ENCODE assay signal across 12 cellular contexts in the genomic region with DNA sequence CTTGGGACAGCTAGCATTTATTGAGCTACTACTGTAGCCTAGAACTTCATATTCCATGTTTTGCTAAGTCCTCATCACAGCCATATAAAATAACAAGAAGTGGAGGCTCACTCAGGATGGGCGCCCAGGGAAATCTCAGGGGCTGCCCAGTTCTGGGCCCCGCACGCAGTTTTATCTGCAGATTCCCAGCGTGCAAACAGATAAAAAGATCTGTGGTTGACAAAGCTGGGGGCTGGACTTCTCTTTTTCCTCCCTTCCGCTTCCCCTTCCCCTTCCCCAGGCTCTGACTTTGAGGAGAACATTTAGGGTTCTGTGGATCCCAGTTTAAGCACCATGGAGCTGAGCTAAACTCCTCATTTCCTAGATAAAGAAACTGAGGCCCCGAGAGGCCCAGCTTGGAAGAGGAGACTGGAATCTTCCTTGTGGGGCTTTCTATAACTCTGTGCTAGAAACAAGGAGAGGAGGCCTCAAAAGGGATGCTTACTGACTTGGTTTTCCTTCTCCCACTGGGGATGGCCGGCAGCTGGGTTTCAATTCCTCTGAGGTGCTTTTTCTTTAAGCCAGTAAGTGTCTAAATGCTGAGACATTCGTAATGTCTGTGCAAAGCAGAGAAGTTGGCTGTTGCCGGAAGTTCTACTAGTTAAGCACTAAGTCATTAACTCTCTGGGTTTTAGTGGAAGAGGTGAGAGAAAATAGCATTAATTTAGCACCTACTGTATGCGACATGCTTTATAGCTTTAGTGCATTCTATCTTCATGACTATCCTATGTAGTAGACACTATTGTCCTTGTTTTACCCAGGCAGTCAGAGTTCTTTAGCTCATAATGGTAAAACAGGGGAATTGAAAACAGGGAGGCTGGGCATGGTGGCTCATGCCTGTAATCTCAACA.
DNase-seq lines count a peak whose midpoint lies in the region; ATAC-seq, FAIRE-seq and TF ChIP-seq lines count a peak whose summit lies in the region.
"Had no signal": no experiment of that assay in that cellular context is flagged by ENCODE, and none has a peak within 500 bp of the region (broad histone marks: within the 10 kb centered on the region; RNA-seq: fewer than 3 reads in every experiment).

No MANE protein-coding gene starts in this region.

- no peak overlapping the region for H3K9ac ChIP-seq in kidney (ENCODE audit: low read length in 2 of 2)

- H3K27ac ChIP-seq in DOHH2 (ENCODE audit: low read depth, low read length) (no peak overlapping the region), gastroesophageal sphincter (peak overlapping the region in 3 of 4 donors; percentile 6 to 66 (median 38)), psoas muscle (peak overlapping the region; percentile 60), kidney (ENCODE audit: low read depth in 2 of 2, low read length in 2 of 2) (no peak overlapping the region)
- H3K27ac ChIP-seq: hepatocyte had no signal

- H3K79me2 ChIP-seq in DOHH2 (ENCODE audit: control insufficient read depth, low read length): no peaks in the 10 kb centered on the region
- H3K79me2 ChIP-seq: hepatocyte had no signal

- FAIRE-seq in kidney (lab: Jason Lieb, UNC): no peak

- H3K9me2 ChIP-seq in DOHH2 (replicated peaks; ENCODE audit: control insufficient read depth, low read length): no peaks in the 10 kb centered on the region

- H3K9me3 ChIP-seq in DOHH2 (ENCODE audit: control insufficient read depth, insufficient read depth, low read length): no peaks in the 10 kb centered on the region
- no peaks in the 10 kb centered on the region for H3K9me3 ChIP-seq in gastroesophageal sphincter
- no peaks in the 10 kb centered on the region for H3K9me3 ChIP-seq in psoas muscle
- H3K9me3 ChIP-seq in kidney (ENCODE audit: control insufficient read depth in 1 of 2, low read length in 2 of 2): no peaks in the 10 kb centered on the region

- WGBS in gastroesophageal sphincter (ENCODE audit: low coverage in 1 of 2), 2 donors: 80 to 98% methylated on average over 5 to 8 of the region's 10 CpGs
- 81 to 85% (median 84%) methylated on average over 10 of the region's 10 CpGs for WGBS in psoas muscle, 3 donors

- H3K4me1 ChIP-seq in DOHH2 (ENCODE audit: control insufficient read depth, low read length): peaks cover 12% of the 10 kb centered on the region
- peaks cover 0 to 49% (median 25%) of the 10 kb centered on the region in 3 donors for H3K4me1 ChIP-seq in gastroesophageal sphincter
- H3K4me1 ChIP-seq in psoas muscle: peaks cover 8% of the 10 kb centered on the region
- peaks cover 0 to 7% of the 10 kb centered on the region in 2 donors for H3K4me1 ChIP-seq in kidney (ENCODE audit: control insufficient read depth in 1 of 2, insufficient read depth in 1 of 2, low read depth in 1 of 2, low read length in 2 of 2)

- H3K4me3 ChIP-seq in DOHH2 (ENCODE audit: low read length): no peak overlapping the region
- no peak overlapping the region for H3K4me3 ChIP-seq in gastroesophageal sphincter
- no peak overlapping the region for H3K4me3 ChIP-seq in psoas muscle
- no peak overlapping the region for H3K4me3 ChIP-seq in kidney (ENCODE audit: low read length in 2 of 2)
- H3K4me3 ChIP-seq: hepatocyte had no signal

- intact Hi-C loops in psoas muscle (cut with DNase I): no loop called here
- intact Hi-C loops in kidney (cut with DNase I): no loop called here

- H3K4me2 ChIP-seq in DOHH2 (ENCODE audit: low read length): 0 out of 2 replicates have a peak overlapping the region, but pooled peaks have one; percentile 6
- H3K4me2 ChIP-seq: hepatocyte had no signal

- no peak for TF ChIP-seq EP300 in gastroesophageal sphincter (IDR thresholded peaks at IDR 0.05)

- 0 out of 2 replicates have a peak, but pooled peaks cover 3% of the 10 kb centered on the region for H3F3A ChIP-seq in DOHH2 (ENCODE audit: control insufficient read depth, insufficient read depth)

- ATAC-seq in gastroesophageal sphincter: no peak
- ATAC-seq in psoas muscle: no peak
- ATAC-seq in HG03354 (IDR thresholded peaks at IDR 0.05; ENCODE audit: poor library complexity, severe bottlenecking, unreplicated experiment): no peak
- no peak for ATAC-seq in GM18519 (IDR thresholded peaks at IDR 0.05; ENCODE audit: low FRiP score, unreplicated experiment)
- ATAC-seq: effector memory CD8-positive, alpha-beta T cell; sciatic nerve had no signal

- no peaks in the 10 kb centered on the region for H3K36me3 ChIP-seq in DOHH2 (ENCODE audit: control insufficient read depth, low read length)
- no peaks in the 10 kb centered on the region for H3K36me3 ChIP-seq in gastroesophageal sphincter
- no peaks in the 10 kb centered on the region for H3K36me3 ChIP-seq in psoas muscle (ENCODE audit: insufficient read depth in 1 of 2, low read depth in 1 of 2)
- H3K36me3 ChIP-seq in kidney (ENCODE audit: control insufficient read depth in 1 of 2, insufficient read depth in 2 of 2, low read length in 2 of 2): no peaks in the 10 kb centered on the region

- no peak for TF ChIP-seq POLR2A in gastroesophageal sphincter (IDR thresholded peaks at IDR 0.05)

- TF ChIP-seq CTCF in DOHH2 (IDR thresholded peaks at IDR 0.05; ENCODE audit: low read depth, low read length, poor library complexity, severe bottlenecking) (no peak), gastroesophageal sphincter (IDR thresholded peaks at IDR 0.05) (no peak), psoas muscle (IDR thresholded peaks at IDR 0.05) (no peak), kidney (IDR thresholded peaks at IDR 0.05; ENCODE audit: borderline replicate concordance, extremely low read depth, insufficient read depth) (no peak)

- H4K20me1 ChIP-seq in DOHH2 (ENCODE audit: control insufficient read depth, insufficient read depth, low read depth, low read length): no peaks in the 10 kb centered on the region

- H3K27me3 ChIP-seq in DOHH2 (ENCODE audit: control insufficient read depth, low read length) (no peaks in the 10 kb centered on the region), gastroesophageal sphincter (no peaks in the 10 kb centered on the region), psoas muscle (ENCODE audit: insufficient read depth in 3 of 3, low read length in 2 of 3) (no peaks in the 10 kb centered on the region)
- H3K27me3 ChIP-seq: hepatocyte had no signal

- DNase-seq in NOMO-1 (lab: John Stamatoyannopoulos, UW; ENCODE audit: unreplicated experiment in 2 of 2): peak; percentile 59 to 80
- no peak for DNase-seq in psoas muscle
- no peak for DNase-seq in HuH-7.5 (ENCODE audit: low spot score)
- no peak for DNase-seq in kidney
- DNase-seq: effector memory CD8-positive, alpha-beta T cell; NCI-H2171 treated with DMSO at 0.1 percent for 48 hours had no signal

Comparison
In these comparisons a context has a peak if more than half of its experiments do, and no peak if none do; other contexts are left out.
1. H3K27ac ChIP-seq: peak in gastroesophageal sphincter (3 of 4) and psoas muscle (single experiment); none in DOHH2 (single experiment) and kidney (0 of 2).
2. DNase-seq: peak in NOMO-1 (2 of 2); none in psoas muscle (0 of 2), HuH-7.5 (single experiment) and kidney (single experiment).